In the genomic region with DNA sequence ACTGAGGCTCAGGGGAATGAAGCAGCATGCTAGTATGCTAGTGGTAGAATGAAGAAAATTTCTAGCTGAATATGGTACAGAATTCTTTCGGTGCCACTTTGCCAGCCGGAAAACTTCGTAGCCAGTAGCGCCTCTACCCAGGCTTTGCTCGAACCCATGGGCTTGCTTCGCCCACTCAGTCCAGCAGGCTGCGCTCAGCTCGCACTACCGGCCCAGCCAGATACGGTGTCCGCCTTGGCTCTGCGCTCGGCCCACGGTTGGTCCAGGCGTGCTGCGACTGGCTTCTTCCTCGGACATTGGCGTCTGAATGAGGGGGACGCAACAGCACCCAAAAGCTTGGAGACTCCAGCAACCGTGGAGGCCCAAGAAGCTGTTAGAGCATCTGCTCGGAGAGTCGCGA, we compare ENCODE assay signal across 20 cellular contexts.
A peak's percentile ranks its signal among the peaks of the same experiment; 100 is the strongest.
DNase-seq lines count a peak whose midpoint lies in the region; ATAC-seq and TF ChIP-seq lines count a peak whose summit lies in the region.
"Had no signal": no experiment of that assay in that cellular context is flagged by ENCODE, and none has a peak within 500 bp of the region (broad histone marks: within the 10 kb centered on the region; RNA-seq: fewer than 3 reads in every experiment).

No MANE protein-coding gene starts in this region.

- H2BK5ac ChIP-seq in neuronal stem cell (ENCODE audit: low read length), result no peak overlapping the region

- POLR2A ChIA-PET in WTC11 (lab: Charles Lee), result interaction anchor here (0.7 kb wide), 1 partner anchor 59 kb away, joined by 12 read pairs; no protein-coding TSS in a partner anchor

- peak; percentile 51 for TF ChIP-seq CTCF in C4-2B (conservative IDR thresholded peaks at IDR 0.05)
- no peak for TF ChIP-seq CTCF in WTC11 (IDR thresholded peaks at IDR 0.05)

- ATAC-seq in WTC11 (peak; percentile 97), GM19395 (IDR thresholded peaks at IDR 0.05; ENCODE audit: unreplicated experiment) (no peak)
- no peak for ATAC-seq in stimulated activated naive B cell treated with anti-CD40 and anti-IgM and Interleukin-4, amounts not matched to agents 10 μg/mL and 1 μg/mL and 100 μg/mL, for 72 hours (replicated peaks)
- ATAC-seq: HCT116, Right ventricle myocardium inferior, SK-N-SH treated with all-trans-retinoic acid at 6 μM for 48 hours had no signal

- no peak overlapping the region for H3K27ac Mint-ChIP-seq in WTC11
- H3K27ac Mint-ChIP-seq in stimulated activated naive B cell treated with anti-CD40 and anti-IgM and Interleukin-4, amounts not matched to agents 10 μg/mL and 1 μg/mL and 100 μg/mL, for 72 hours, result no peak overlapping the region

- H3K18ac ChIP-seq in neuronal stem cell (ENCODE audit: low read length), result peak overlapping the region; percentile 42

- no peak overlapping the region for H3K4ac ChIP-seq in neuronal stem cell (ENCODE audit: low read length)

- no peak overlapping the region for H3K4me3 Mint-ChIP-seq in WTC11
- H3K4me3 Mint-ChIP-seq in stimulated activated naive B cell treated with anti-CD40 and anti-IgM and Interleukin-4, amounts not matched to agents 10 μg/mL and 1 μg/mL and 100 μg/mL, for 72 hours, result no peak overlapping the region

- no peak overlapping the region for H4K91ac ChIP-seq in neuronal stem cell (ENCODE audit: low read depth, low read length, poor library complexity)

- no peak overlapping the region for H2AFZ ChIP-seq in neuronal stem cell (ENCODE audit: low read length)

- peaks cover 2% of the 10 kb centered on the region for H3K27me3 ChIP-seq in iPS DF 6.9 (ENCODE audit: control insufficient read depth, insufficient read depth, low read length)
- H3K27me3 ChIP-seq in neuronal stem cell (ENCODE audit: control insufficient read depth in 3 of 3, insufficient read depth in 3 of 3, low read depth in 1 of 3, low read length in 3 of 3), result no peaks in the 10 kb centered on the region

- H3K9ac ChIP-seq in neuronal stem cell (ENCODE audit: low read depth, low read length, poor library complexity), result no peak overlapping the region

- peaks cover 9% of the 10 kb centered on the region; the same call in 1 of the 2 replicates for H3K27me3 Mint-ChIP-seq in WTC11 (ENCODE audit: low read depth)
- no peaks in the 10 kb centered on the region for H3K27me3 Mint-ChIP-seq in stimulated activated naive B cell treated with anti-CD40 and anti-IgM and Interleukin-4, amounts not matched to agents 10 μg/mL and 1 μg/mL and 100 μg/mL, for 72 hours

- no peak overlapping the region for H2BK120ac ChIP-seq in neuronal stem cell (ENCODE audit: low read depth, low read length)

- no peaks in the 10 kb centered on the region for H3K36me3 Mint-ChIP-seq in WTC11
- H3K36me3 Mint-ChIP-seq in stimulated activated naive B cell treated with anti-CD40 and anti-IgM and Interleukin-4, amounts not matched to agents 10 μg/mL and 1 μg/mL and 100 μg/mL, for 72 hours, result no peaks in the 10 kb centered on the region

- H3K14ac ChIP-seq in neuronal stem cell (ENCODE audit: low read length), result no peak overlapping the region

- H2AK5ac ChIP-seq in neuronal stem cell (ENCODE audit: low read depth, low read length), result no peak overlapping the region

- no peak overlapping the region for H4K8ac ChIP-seq in neuronal stem cell (ENCODE audit: low read depth, low read length)

- H3K36me3 ChIP-seq in iPS DF 6.9 (ENCODE audit: control insufficient read depth, insufficient read depth, low read length), result no peaks in the 10 kb centered on the region
- no peaks in the 10 kb centered on the region for H3K36me3 ChIP-seq in neuronal stem cell (replicated peaks in 1 of 2; ENCODE audit: control insufficient read depth in 2 of 2, insufficient read depth in 2 of 2, low read length in 2 of 2)

- no peaks in the 10 kb centered on the region for H3K9me3 Mint-ChIP-seq in WTC11
- H3K9me3 Mint-ChIP-seq in stimulated activated naive B cell treated with anti-CD40 and anti-IgM and Interleukin-4, amounts not matched to agents 10 μg/mL and 1 μg/mL and 100 μg/mL, for 72 hours, result peaks cover 7 to 9% of the 10 kb centered on the region in 2 donors

- no peak overlapping the region for H2BK12ac ChIP-seq in neuronal stem cell (ENCODE audit: low read length)

- H3K9me3 ChIP-seq in iPS DF 6.9 (ENCODE audit: control insufficient read depth, insufficient read depth, low read length) (no peaks in the 10 kb centered on the region), neuronal stem cell (replicated peaks in 1 of 2; ENCODE audit: control insufficient read depth in 2 of 2, insufficient read depth in 1 of 2, low read depth in 1 of 2, low read length in 2 of 2) (no peaks in the 10 kb centered on the region)

- no peak overlapping the region for H3K23ac ChIP-seq in neuronal stem cell (ENCODE audit: low read depth, low read length, poor library complexity)

- no peak overlapping the region for H3K4me2 ChIP-seq in neuronal stem cell (ENCODE audit: insufficient read depth, low read length, poor library complexity, severe bottlenecking)

- H3K4me3 ChIP-seq in iPS DF 6.9 (ENCODE audit: low read length), result no peak overlapping the region
- H3K4me3 ChIP-seq in neuronal stem cell (ENCODE audit: low read length in 2 of 2), result no peak overlapping the region

- H3K27ac ChIP-seq in C4-2B (no peak overlapping the region), iPS DF 6.9 (ENCODE audit: low read length) (no peak overlapping the region), neuronal stem cell (replicated peaks; ENCODE audit: low read length) (no peak overlapping the region)

- CTCF ChIA-PET in WTC11 (lab: Charles Lee), result interaction anchor here (0.6 to 3.2 kb wide), 7 partner anchors 134 to 881 kb away, joined by 3 to 24 read pairs (median 5); no protein-coding TSS in a partner anchor

- H3K79me1 ChIP-seq in neuronal stem cell (ENCODE audit: low read depth, low read length), result no peaks in the 10 kb centered on the region

- DNase-seq in WTC11 (ENCODE audit: low spot score), result peak; percentile 77
- peak; percentile 52 for DNase-seq in iPS DF 6.9 (ENCODE audit: low read depth, low spot score)
- DNase-seq in neuronal stem cell (ENCODE audit: low spot score), result peak; percentile 5
- no peak for DNase-seq in stimulated activated naive B cell treated with anti-CD40 and anti-IgM and Interleukin-4, amounts not matched to agents 10 μg/mL and 1 μg/mL and 100 μg/mL, for 72 hours
- DNase-seq in GM19240 (ENCODE audit: insufficient read length, low spot score), result no peak
- no peak for DNase-seq in DMS153 (lab: John Stamatoyannopoulos, UW)
- DNase-seq: C1 segment of cervical spinal cord, DMS53, IMR-90, Kasumi-1, NCI-H1417, NCI-H1930, NCI-H2171 treated with DMSO at 0.1 percent for 48 hours, NCI-H510A, NCI-H82 had no signal

- no CpG with 5 or more reads among the region's 23 CpGs for WGBS in iPS DF 6.9 (ENCODE audit: insufficient coverage, insufficient read length)
- no CpG with 5 or more reads among the region's 23 CpGs for WGBS in neuronal stem cell (ENCODE audit: extremely low coverage in 2 of 2, insufficient read length in 2 of 2, insufficient replicate concordance in 1 of 2), 2 donors

- H2BK15ac ChIP-seq in neuronal stem cell (ENCODE audit: low read length), result no peak overlapping the region

- peaks cover 20% of the 10 kb centered on the region for H3K4me1 Mint-ChIP-seq in WTC11
- H3K4me1 Mint-ChIP-seq in stimulated activated naive B cell treated with anti-CD40 and anti-IgM and Interleukin-4, amounts not matched to agents 10 μg/mL and 1 μg/mL and 100 μg/mL, for 72 hours, result no peaks in the 10 kb centered on the region

- H3K4me1 ChIP-seq in iPS DF 6.9 (ENCODE audit: control insufficient read depth, insufficient read depth, low read length) (peaks cover 3% of the 10 kb centered on the region), neuronal stem cell (ENCODE audit: control insufficient read depth in 2 of 2, insufficient read depth in 1 of 2, low read depth in 1 of 2, low read length in 2 of 2) (peaks cover 2 to 11% of the 10 kb centered on the region in 2 donors)

TF ChIP-seq in WTC11, 78 proteins besides CTCF, POLR2A, EP300 and RAD21 (continues in another document):
- no peak for TF ChIP-seq SMAD3 (CRISPR knock-in tag; IDR thresholded peaks at IDR 0.05; ENCODE audit: borderline replicate concordance)
- no peak for TF ChIP-seq RELA (CRISPR knock-in tag; IDR thresholded peaks at IDR 0.05; ENCODE audit: borderline replicate concordance)
- no peak for TF ChIP-seq NFE2L1 (CRISPR knock-in tag; IDR thresholded peaks at IDR 0.05)
- TF ChIP-seq ZNF416 (CRISPR knock-in tag; IDR thresholded peaks at IDR 0.05), result no peak
- no peak for TF ChIP-seq ESRRA (CRISPR knock-in tag; IDR thresholded peaks at IDR 0.05; ENCODE audit: borderline replicate concordance)
- TF ChIP-seq, protein P1, sequence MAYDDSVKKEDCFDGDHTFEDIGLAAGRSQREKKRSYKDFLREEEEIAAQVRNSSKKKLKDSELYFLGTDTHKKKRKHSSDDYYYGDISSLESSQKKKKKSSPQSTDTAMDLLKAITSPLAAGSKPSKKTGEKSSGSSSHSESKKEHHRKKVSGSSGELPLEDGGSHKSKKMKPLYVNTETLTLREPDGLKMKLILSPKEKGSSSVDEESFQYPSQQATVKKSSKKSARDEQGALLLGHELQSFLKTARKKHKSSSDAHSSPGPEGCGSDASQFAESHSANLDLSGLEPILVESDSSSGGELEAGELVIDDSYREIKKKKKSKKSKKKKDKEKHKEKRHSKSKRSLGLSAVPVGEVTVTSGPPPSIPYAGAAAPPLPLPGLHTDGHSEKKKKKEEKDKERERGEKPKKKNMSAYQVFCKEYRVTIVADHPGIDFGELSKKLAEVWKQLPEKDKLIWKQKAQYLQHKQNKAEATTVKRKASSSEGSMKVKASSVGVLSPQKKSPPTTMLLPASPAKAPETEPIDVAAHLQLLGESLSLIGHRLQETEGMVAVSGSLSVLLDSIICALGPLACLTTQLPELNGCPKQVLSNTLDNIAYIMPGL (CRISPR knock-in tag; IDR thresholded peaks at IDR 0.05), result 0 out of 2 replicates have a peak, but pooled peaks have one; percentile 31

Comparison
In these comparisons a context has a peak if more than half of its experiments do, and no peak if none do; other contexts are left out.
1. DNase-seq: peak in WTC11 (single experiment), iPS DF 6.9 (single experiment) and neuronal stem cell (single experiment); none in stimulated activated naive B cell treated with anti-CD40 and anti-IgM and Interleukin-4, amounts not matched to agents 10 μg/mL and 1 μg/mL and 100 μg/mL, for 72 hours (single experiment), GM19240 (single experiment) and DMS153 (single experiment).